In the genomic region with DNA sequence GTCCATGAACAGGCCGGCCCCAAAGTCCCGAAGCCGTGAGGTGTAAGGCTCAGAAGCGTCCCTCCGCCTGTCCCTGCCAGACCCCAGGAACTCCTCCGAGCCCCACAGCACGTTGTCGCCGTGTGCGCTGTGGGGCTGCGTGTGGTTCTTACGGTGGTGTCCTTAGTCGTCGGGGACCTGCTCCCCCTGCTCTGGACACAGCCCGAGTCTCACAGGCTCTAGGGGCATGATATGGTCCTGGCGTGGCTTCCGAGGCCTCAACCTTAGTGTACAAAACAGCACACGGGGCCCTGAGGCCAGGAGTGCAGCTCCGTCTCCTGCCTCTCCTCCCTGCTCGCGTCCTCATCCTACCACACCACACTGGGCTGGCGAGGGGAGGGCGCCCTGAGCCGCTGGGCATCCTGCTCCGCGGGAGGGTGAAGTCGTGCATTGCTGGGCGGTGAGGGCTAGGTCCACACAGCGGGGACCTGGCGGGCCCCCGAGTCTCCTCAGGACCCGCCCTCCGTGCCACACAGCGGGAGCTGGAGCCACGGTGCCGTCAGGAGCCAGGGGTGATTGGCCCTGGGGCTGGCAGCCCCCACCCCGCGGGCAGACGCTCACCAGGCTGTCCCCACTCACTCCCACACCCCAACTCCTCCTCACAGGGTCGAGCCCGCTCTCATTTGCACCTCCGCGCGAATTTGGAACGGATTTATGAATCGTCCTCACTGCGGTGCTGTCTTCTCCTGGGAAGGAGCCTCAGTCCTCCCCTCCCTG, we compare ENCODE assay signal across 8 cellular contexts. TPM values are rescaled to one million over a fixed set of nuclear protein-coding genes. Genes with fewer than 3 reads are reported as not detected.
DNase-seq lines count a peak whose midpoint lies in the region; ATAC-seq and TF ChIP-seq lines count a peak whose summit lies in the region.

No MANE protein-coding gene starts in this region.

- H3K4me3 Mint-ChIP-seq in natural killer cell treated with Interleukin-12 subunit alpha and Interleukin-12 subunit beta and Interleukin-15 and Interleukin-18, amount 100 ng/mL, for 72 hours: peak overlapping the region; percentile 34

- peak overlapping the region; percentile 59 for H3K4me3 ChIP-seq in Karpas-422 (ENCODE audit: low read length)
- H3K4me3 ChIP-seq in colonic mucosa: peak overlapping the region; percentile 36
- peak overlapping the region in 1 of 2 donors; percentile 85 for H3K4me3 ChIP-seq in ascending aorta

- peak; percentile 32 for DNase-seq in COLO668 (lab: John Stamatoyannopoulos, UW; ENCODE audit: unreplicated experiment)
- no peak for DNase-seq in Karpas-422
- no peak for DNase-seq in colonic mucosa
- no peak for DNase-seq in natural killer cell treated with Interleukin-12 subunit alpha and Interleukin-12 subunit beta and Interleukin-15 and Interleukin-18, amount 100 ng/mL, for 72 hours (ENCODE audit: low spot score)
- no peak for DNase-seq in ascending aorta (ENCODE audit: low spot score in 2 of 2)

- H3K27ac ChIP-seq in Karpas-422 (ENCODE audit: low read length): no peak overlapping the region
- no peak overlapping the region for H3K27ac ChIP-seq in colonic mucosa
- peak overlapping the region in 1 of 2 donors; percentile 30 for H3K27ac ChIP-seq in ascending aorta

- H4K20me1 ChIP-seq in Karpas-422 (ENCODE audit: insufficient read depth, low read depth, low read length): peaks cover 17% of the 10 kb centered on the region; the same call in 1 of the 2 replicates

- peak overlapping the region; percentile 51 for H3K4me2 ChIP-seq in Karpas-422 (ENCODE audit: low read depth, low read length, poor library complexity, severe bottlenecking)

- H3K27me3 Mint-ChIP-seq in natural killer cell treated with Interleukin-12 subunit alpha and Interleukin-12 subunit beta and Interleukin-15 and Interleukin-18, amount 100 ng/mL, for 72 hours: peaks cover 0 to 7% of the 10 kb centered on the region in 2 donors

- no peaks in the 10 kb centered on the region for H3K36me3 Mint-ChIP-seq in natural killer cell treated with Interleukin-12 subunit alpha and Interleukin-12 subunit beta and Interleukin-15 and Interleukin-18, amount 100 ng/mL, for 72 hours

- no peaks in the 10 kb centered on the region for H3K36me3 ChIP-seq in Karpas-422 (ENCODE audit: insufficient read depth, low read length)
- H3K36me3 ChIP-seq in colonic mucosa: no peaks in the 10 kb centered on the region
- H3K36me3 ChIP-seq in ascending aorta: no peaks in the 10 kb centered on the region

- no peaks in the 10 kb centered on the region for H3K9me3 Mint-ChIP-seq in natural killer cell treated with Interleukin-12 subunit alpha and Interleukin-12 subunit beta and Interleukin-15 and Interleukin-18, amount 100 ng/mL, for 72 hours

- H3K9me2 ChIP-seq in Karpas-422 (replicated peaks; ENCODE audit: insufficient read depth, low read length): no peaks in the 10 kb centered on the region

- H3K9ac ChIP-seq in Karpas-422 (ENCODE audit: low read length) (peak overlapping the region; percentile 60), colonic mucosa (ENCODE audit: low read depth in 2 of 2, low read length in 2 of 2) (peak overlapping the region; percentile 51 to 62)

- peaks cover 35% of the 10 kb centered on the region for H3K79me2 ChIP-seq in Karpas-422 (ENCODE audit: low read length)

- intact Hi-C loops in colonic mucosa (cut with DNase I) (no loop called here), ascending aorta (cut with DNase I) (loop anchor here (5.0 kb wide), 2 partner anchors 56 to 169 kb away; a partner anchor contains a TSS)

- TF ChIP-seq CTCF in colonic mucosa (IDR thresholded peaks at IDR 0.05) (no peak), ascending aorta (IDR thresholded peaks at IDR 0.05) (no peak)

- no peaks in the 10 kb centered on the region for H3K9me3 ChIP-seq in Karpas-422 (ENCODE audit: low read length)
- H3K9me3 ChIP-seq in colonic mucosa: no peaks in the 10 kb centered on the region
- no peaks in the 10 kb centered on the region for H3K9me3 ChIP-seq in ascending aorta

- no peaks in the 10 kb centered on the region for H3K27me3 ChIP-seq in Karpas-422 (ENCODE audit: low read length)
- peaks cover 9% of the 10 kb centered on the region for H3K27me3 ChIP-seq in colonic mucosa
- H3K27me3 ChIP-seq in ascending aorta: no peaks in the 10 kb centered on the region

- ATAC-seq in natural killer cell treated with Interleukin-12 subunit alpha and Interleukin-12 subunit beta and Interleukin-15 and Interleukin-18, amount 100 ng/mL, for 72 hours: no peak
- no peak for ATAC-seq in HG02938 (IDR thresholded peaks at IDR 0.05; ENCODE audit: unreplicated experiment)
- no peak for ATAC-seq in GM19023 (IDR thresholded peaks at IDR 0.05; ENCODE audit: unreplicated experiment)
- ATAC-seq in HG02981 (IDR thresholded peaks at IDR 0.05; ENCODE audit: unreplicated experiment): no peak

- H3K27ac Mint-ChIP-seq in natural killer cell treated with Interleukin-12 subunit alpha and Interleukin-12 subunit beta and Interleukin-15 and Interleukin-18, amount 100 ng/mL, for 72 hours: no peak overlapping the region

- H2AFZ ChIP-seq in Karpas-422 (ENCODE audit: low read length): peak overlapping the region; percentile 72; the same call in 1 of the 2 replicates

- H3K4me1 ChIP-seq in Karpas-422 (ENCODE audit: low read length) (peaks cover 31% of the 10 kb centered on the region), colonic mucosa (peaks cover 21% of the 10 kb centered on the region), ascending aorta (peaks cover 17 to 35% of the 10 kb centered on the region in 2 donors)

- peaks cover 11 to 14% of the 10 kb centered on the region in 2 donors for H3K4me1 Mint-ChIP-seq in natural killer cell treated with Interleukin-12 subunit alpha and Interleukin-12 subunit beta and Interleukin-15 and Interleukin-18, amount 100 ng/mL, for 72 hours (ENCODE audit: low read depth in 2 of 2)

RNA-seq across cellular contexts. Expression of a gene that starts 1.1 kb away (rescaled TPM):
- 10.9 and 14.9 TPM in 2 replicates for total RNA-seq in Karpas-422 (2014; rRNA removed; shearing (Covaris generic); ENCODE audit: low replicate concordance)
- total RNA-seq in colonic mucosa (10 to 100 TPM; 16.0 to 20.4 TPM), ascending aorta (28.7 TPM)
- total RNA-seq in natural killer cell treated with Interleukin-12 subunit alpha and Interleukin-12 subunit beta and Interleukin-15 and Interleukin-18, amount 100 ng/mL, for 72 hours: 10 to 100 TPM; 26.7 to 49.4 TPM

RNA-seq across cellular contexts. Expression of a gene that starts 8.4 kb away (rescaled TPM):
- not detected in 2 replicates for total RNA-seq in Karpas-422 (2014; rRNA removed; shearing (Covaris generic); ENCODE audit: low replicate concordance)
- total RNA-seq in colonic mucosa (100 to 1,000 TPM in 1 of 2 donors, 10 to 100 TPM in 1; 56.5 to 131 TPM), ascending aorta (31.5 TPM)
- total RNA-seq in natural killer cell treated with Interleukin-12 subunit alpha and Interleukin-12 subunit beta and Interleukin-15 and Interleukin-18, amount 100 ng/mL, for 72 hours: 10 to 100 TPM; 18.3 to 56.1 TPM

RNA-seq across cellular contexts. Expression of a gene that starts 10.7 kb away (rescaled TPM):
- total RNA-seq in Karpas-422 (2014; rRNA removed; shearing (Covaris generic); ENCODE audit: low replicate concordance): 19.6 and 33.7 TPM in 2 replicates
- total RNA-seq in colonic mucosa (10 to 100 TPM; 43.3 to 81.9 TPM), ascending aorta (32.6 TPM)
- 10 to 100 TPM; 69.4 to 77.6 TPM for total RNA-seq in natural killer cell treated with Interleukin-12 subunit alpha and Interleukin-12 subunit beta and Interleukin-15 and Interleukin-18, amount 100 ng/mL, for 72 hours

RNA-seq across cellular contexts. Expression of a gene that starts 17.5 kb away (rescaled TPM):
- total RNA-seq in Karpas-422 (2014; rRNA removed; shearing (Covaris generic); ENCODE audit: low replicate concordance): 20.9 and 72.3 TPM in 2 replicates
- total RNA-seq in colonic mucosa: 10 to 100 TPM; 47.5 to 71.6 TPM
- total RNA-seq in natural killer cell treated with Interleukin-12 subunit alpha and Interleukin-12 subunit beta and Interleukin-15 and Interleukin-18, amount 100 ng/mL, for 72 hours: 10 to 100 TPM; 30.4 to 36.5 TPM
- total RNA-seq in ascending aorta: 81.1 TPM

RNA-seq across cellular contexts. Expression of a gene that starts 18.4 kb away (rescaled TPM):
- total RNA-seq in Karpas-422 (2014; rRNA removed; shearing (Covaris generic); ENCODE audit: low replicate concordance): not detected in 2 replicates
- total RNA-seq in colonic mucosa (under 1 TPM in 1 of 2 donors, not detected in 1; 0.27 TPM), ascending aorta (not detected)
- total RNA-seq in natural killer cell treated with Interleukin-12 subunit alpha and Interleukin-12 subunit beta and Interleukin-15 and Interleukin-18, amount 100 ng/mL, for 72 hours: not detected

Comparison
In these comparisons a context has a peak if more than half of its experiments do, and no peak if none do; other contexts are left out.
1. RNA of a gene that starts 8.4 kb away (total RNA-seq): 56.5 to 131 TPM in colonic mucosa, 18.3 to 56.1 TPM in natural killer cell treated with Interleukin-12 subunit alpha and Interleukin-12 subunit beta and Interleukin-15 and Interleukin-18, amount 100 ng/mL, for 72 hours and 31.5 TPM in ascending aorta (single experiment); not detected in Karpas-422; every median in the first group is over 10 times any median in the second.